Comparison of ENCODE assay signal across 2 cellular contexts in the genomic region with DNA sequence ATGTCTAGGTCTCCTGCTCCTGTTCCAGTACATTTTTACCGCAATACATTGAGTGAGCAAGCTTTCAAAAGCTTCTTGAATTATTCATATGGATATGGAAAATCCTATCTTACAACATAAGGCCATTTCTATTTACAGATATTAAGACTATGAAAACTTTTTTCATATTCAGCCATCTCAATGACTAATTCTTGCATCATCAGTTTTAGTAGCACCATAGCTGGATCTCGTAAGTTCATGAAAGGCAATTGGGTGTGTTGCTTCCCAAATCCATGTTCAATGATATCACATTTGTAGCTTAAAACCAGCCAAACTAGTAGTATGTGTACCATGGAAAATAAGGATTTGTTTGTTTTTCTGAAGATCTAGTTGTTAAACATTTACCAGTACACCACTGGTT.
TF ChIP-seq lines count a peak whose summit lies in the region.

No MANE protein-coding gene starts in this region.

TF ChIP-seq in IMR-90, 13 proteins besides CTCF, POLR2A, EP300 and RAD21:
- TF ChIP-seq CEBPB (IDR thresholded peaks at IDR 0.05; ENCODE audit: low read depth, low read length) (peak; percentile 31; the same call in 1 of the 2 replicates), ELK1 (IDR thresholded peaks at IDR 0.05; ENCODE audit: borderline replicate concordance, low read depth, low read length) (no peak)

TF ChIP-seq in K562, 482 proteins besides CTCF, POLR2A, EP300 and RAD21:
- TF ChIP-seq MAFK (IDR thresholded peaks at IDR 0.05; ENCODE audit: low read length) (no peak), NFIC (IDR thresholded peaks at IDR 0.05) (no peak), THRAP3 (IDR thresholded peaks at IDR 0.05; ENCODE audit: borderline replicate concordance) (no peak), RFX1 (IDR thresholded peaks at IDR 0.05) (no peak), BRD4 (IDR thresholded peaks at IDR 0.05) (no peak), ATF3 (IDR thresholded peaks at IDR 0.05) (peak; percentile 33; the same call in 1 of the 2 replicates), ATF3 (CRISPR knock-in tag; conservative IDR thresholded peaks at IDR 0.05) (no peak)
- TF ChIP-seq, protein P1, sequence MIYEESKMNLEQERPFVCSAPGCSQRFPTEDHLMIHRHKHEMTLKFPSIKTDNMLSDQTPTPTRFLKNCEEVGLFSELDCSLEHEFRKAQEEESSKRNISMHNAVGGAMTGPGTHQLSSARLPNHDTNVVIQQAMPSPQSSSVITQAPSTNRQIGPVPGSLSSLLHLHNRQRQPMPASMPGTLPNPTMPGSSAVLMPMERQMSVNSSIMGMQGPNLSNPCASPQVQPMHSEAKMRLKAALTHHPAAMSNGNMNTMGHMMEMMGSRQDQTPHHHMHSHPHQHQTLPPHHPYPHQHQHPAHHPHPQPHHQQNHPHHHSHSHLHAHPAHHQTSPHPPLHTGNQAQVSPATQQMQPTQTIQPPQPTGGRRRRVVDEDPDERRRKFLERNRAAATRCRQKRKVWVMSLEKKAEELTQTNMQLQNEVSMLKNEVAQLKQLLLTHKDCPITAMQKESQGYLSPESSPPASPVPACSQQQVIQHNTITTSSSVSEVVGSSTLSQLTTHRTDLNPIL (CRISPR knock-in tag; IDR thresholded peaks at IDR 0.05) = no peak
TF ChIP-seq in K562: peak in this region for 1.
